Comparison of ENCODE assay signal across 24 cellular contexts in the genomic region with DNA sequence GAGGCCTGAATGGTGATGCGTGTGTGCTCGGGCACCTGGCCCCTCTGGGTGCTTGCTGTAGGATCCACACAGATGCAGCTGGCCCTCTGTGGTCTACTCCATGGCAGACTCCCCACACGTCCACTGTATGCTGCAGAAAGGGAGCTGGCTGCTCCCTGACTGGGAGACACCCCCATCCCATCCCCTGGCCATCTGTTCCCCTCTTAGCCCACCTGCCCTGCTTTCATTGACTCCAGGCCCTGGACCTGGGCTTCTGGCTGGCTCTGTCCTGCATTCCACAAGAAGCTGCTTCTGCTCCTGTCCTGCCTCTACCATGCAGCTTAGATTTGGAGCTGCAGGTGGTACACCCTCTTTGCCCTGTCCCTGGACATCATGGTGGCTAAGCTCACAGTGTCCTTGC.
"Had no signal": no experiment of that assay in that cellular context is flagged by ENCODE, and none has a peak within 500 bp of the region (broad histone marks: within the 10 kb centered on the region; RNA-seq: fewer than 3 reads in every experiment).

No MANE protein-coding gene starts in this region.

- H3K4me1 Mint-ChIP-seq: activated B cell treated with CpG ODN at 0.5 μM for 24 hours; activated CD4-positive, alpha-beta T cell treated with anti-CD3 and anti-CD28 coated beads for 36 hours; activated T-helper 17 cell treated with anti-CD3 and anti-CD28 coated beads, Interleukin-2, amount 50 U/mL, for 72 hours; stimulated activated effector memory CD8-positive, alpha-beta T cell treated with anti-CD3 and anti-CD28 coated beads, Interleukin-12 subunit alpha, Interleukin-12 subunit beta, amount 100 ng/mL, for 72 hours had no signal

- H3K36me3 ChIP-seq: breast epithelium, esophagus muscularis mucosa, right lobe of liver, thoracic aorta, upper lobe of left lung had no signal

- ATAC-seq: activated CD4-positive, alpha-beta T cell treated with anti-CD3 and anti-CD28 coated beads for 36 hours; activated naive CD4-positive, alpha-beta T cell treated with anti-CD3 and anti-CD28 coated beads, Interleukin-2, amount 50 U/mL, for 72 hours; activated T-helper 17 cell treated with anti-CD3 and anti-CD28 coated beads, Interleukin-2, amount 50 U/mL, for 72 hours had no signal

- DNase-seq: activated B cell treated with CpG ODN at 0.5 μM for 24 hours; activated CD4-positive, alpha-beta T cell treated with anti-CD3 and anti-CD28 coated beads for 36 hours; activated CD4-positive, alpha-beta T cell treated with anti-CD3 and anti-CD28 coated beads, Interleukin-2, amount 50 U/mL, for 4 hours; activated CD8-positive, alpha-beta memory T cell treated with anti-CD3 and anti-CD28 coated beads for 24 hours; activated CD8-positive, alpha-beta memory T cell treated with anti-CD3 and anti-CD28 coated beads, Interleukin-2, amount 50 U/mL, for 4 hours; activated T-cell treated with anti-CD3 and anti-CD28 coated beads, Interleukin-2, amount 50 U/mL, for 24 hours; cerebellar nuclear complex; hypothalamus; midbrain; occipital lobe; right lobe of liver; small intestine; stimulated activated CD4-positive, alpha-beta T cell treated with anti-CD3 and anti-CD28 coated beads, Interleukin-2, amount 100 ng/mL, for 24 hours; T1000; upper lobe of left lung had no signal

- H3K4me3 ChIP-seq: breast epithelium, coronary artery, esophagus muscularis mucosa, right lobe of liver, thoracic aorta, upper lobe of left lung had no signal

- H3K36me3 Mint-ChIP-seq: activated naive CD4-positive, alpha-beta T cell treated with anti-CD3 and anti-CD28 coated beads, Interleukin-2, amount 50 U/mL, for 72 hours; stimulated activated effector memory CD8-positive, alpha-beta T cell treated with anti-CD3 and anti-CD28 coated beads, Interleukin-12 subunit alpha, Interleukin-12 subunit beta, amount 100 ng/mL, for 72 hours had no signal

- H3K27me3 ChIP-seq: breast epithelium, esophagus muscularis mucosa, right lobe of liver, upper lobe of left lung had no signal

- H3K4me3 Mint-ChIP-seq: activated B cell treated with CpG ODN at 0.5 μM for 24 hours; activated CD4-positive, alpha-beta T cell treated with anti-CD3 and anti-CD28 coated beads for 36 hours; activated T-cell treated with anti-CD3 and anti-CD28 coated beads, Interleukin-2, amount 50 U/mL, for 24 hours; activated T-helper 17 cell treated with anti-CD3 and anti-CD28 coated beads, Interleukin-2, amount 50 U/mL, for 72 hours; stimulated activated effector memory CD8-positive, alpha-beta T cell treated with anti-CD3 and anti-CD28 coated beads, Interleukin-12 subunit alpha, Interleukin-12 subunit beta, amount 100 ng/mL, for 72 hours; T-helper 1 cell treated with Interleukin-12 subunit alpha and Interleukin-12 subunit beta and Interleukin-4 antibody, amounts not matched to agents 30 μg/mL and 1 μg/mL, for 36 hours had no signal

- H3K27ac Mint-ChIP-seq: activated B cell treated with CpG ODN at 0.5 μM for 24 hours; activated CD4-positive, alpha-beta T cell treated with anti-CD3 and anti-CD28 coated beads for 36 hours; activated naive CD4-positive, alpha-beta T cell treated with anti-CD3 and anti-CD28 coated beads, Interleukin-2, amount 50 U/mL, for 72 hours; activated T-cell treated with anti-CD3 and anti-CD28 coated beads, Interleukin-2, amount 50 U/mL, for 24 hours; activated T-helper 17 cell treated with anti-CD3 and anti-CD28 coated beads, Interleukin-2, amount 50 U/mL, for 72 hours; stimulated activated effector memory CD8-positive, alpha-beta T cell treated with anti-CD3 and anti-CD28 coated beads, Interleukin-12 subunit alpha, Interleukin-12 subunit beta, amount 100 ng/mL, for 72 hours; T-helper 1 cell treated with Interleukin-12 subunit alpha and Interleukin-12 subunit beta and Interleukin-4 antibody, amounts not matched to agents 30 μg/mL and 1 μg/mL, for 36 hours had no signal

- H3K4me1 ChIP-seq: right lobe of liver, upper lobe of left lung had no signal

- H3K9me3 Mint-ChIP-seq: activated B cell treated with CpG ODN at 0.5 μM for 24 hours; activated naive CD4-positive, alpha-beta T cell treated with anti-CD3 and anti-CD28 coated beads, Interleukin-2, amount 50 U/mL, for 72 hours; activated T-cell treated with anti-CD3 and anti-CD28 coated beads, Interleukin-2, amount 50 U/mL, for 24 hours; activated T-helper 17 cell treated with anti-CD3 and anti-CD28 coated beads, Interleukin-2, amount 50 U/mL, for 72 hours; nephron; stimulated activated effector memory CD8-positive, alpha-beta T cell treated with anti-CD3 and anti-CD28 coated beads, Interleukin-12 subunit alpha, Interleukin-12 subunit beta, amount 100 ng/mL, for 72 hours; T-helper 1 cell treated with Interleukin-12 subunit alpha and Interleukin-12 subunit beta and Interleukin-4 antibody, amounts not matched to agents 30 μg/mL and 1 μg/mL, for 36 hours had no signal

- H3K9me3 ChIP-seq: breast epithelium, esophagus muscularis mucosa, right lobe of liver, thoracic aorta, upper lobe of left lung had no signal

- H3K27ac ChIP-seq: breast epithelium, coronary artery, esophagus muscularis mucosa, right lobe of liver, thoracic aorta, upper lobe of left lung had no signal
